Comparison of ENCODE assay signal across 8 cellular contexts in the genomic region with DNA sequence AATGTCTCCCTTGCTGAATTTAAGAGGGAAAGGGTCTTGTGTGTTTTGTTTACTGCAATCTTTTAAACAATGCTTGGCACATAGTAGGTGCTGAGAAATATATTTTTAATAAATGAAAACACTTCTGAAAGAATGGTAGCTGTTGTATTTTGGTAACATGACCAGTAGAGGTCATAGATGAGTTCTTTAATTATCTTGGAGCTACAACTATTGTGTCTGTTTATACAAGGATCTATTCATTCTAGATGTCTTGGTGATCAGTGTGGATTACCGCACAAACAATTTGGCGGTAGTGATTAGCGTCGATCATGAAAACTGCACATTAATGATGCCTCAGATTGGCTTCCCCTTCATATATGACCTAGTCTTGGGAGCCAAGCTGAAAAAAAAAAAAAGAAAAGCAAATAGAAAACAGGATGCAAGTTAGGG. TPM values are rescaled to one million over a fixed set of nuclear protein-coding genes. Genes with fewer than 3 reads are reported as not detected.
A peak's percentile ranks its signal among the peaks of the same experiment; 100 is the strongest.
DNase-seq lines count a peak whose midpoint lies in the region; ATAC-seq, FAIRE-seq and TF ChIP-seq lines count a peak whose summit lies in the region.

No MANE protein-coding gene starts in this region.

- H3K9me3 ChIP-seq in transverse colon (no peaks in the 10 kb centered on the region), stomach (no peaks in the 10 kb centered on the region)

- intact Hi-C loops in natural killer cell (cut with micrococcal nuclease), result no loop called here
- intact Hi-C loops in transverse colon (cut with DNase I; ENCODE audit: low total_unique reads), result loop anchor here (2.0 kb wide), 1 partner anchor 74 kb away; no protein-coding TSS in a partner anchor
- intact Hi-C loops in stomach (cut with DNase I; ENCODE audit: low total_unique reads), result no loop called here

- in situ Hi-C loops in transverse colon (cut with MboI; ENCODE audit: low pct_ligation_motif_present in 1 of 4, low pct_unique_long_range_greater_than_20kb in 1 of 4, low sequenced_read_pairs in 3 of 4), result loop anchor here (10.0 to 25.0 kb wide), 4 partner anchors 74 to 892 kb away; partner anchors contain the start of gene GALNT7 (in 1 of the 4)

- 7 to 38% methylated on average over 4 of the region's 4 CpGs for WGBS in transverse colon (ENCODE audit: low coverage in 1 of 2), 2 donors
- 27 to 50% (median 41%) methylated on average over 4 of the region's 4 CpGs for WGBS in stomach, 5 donors

- H3K9ac ChIP-seq in KMS-11, result no peak overlapping the region

- H4K20me1 ChIP-seq in KMS-11 (ENCODE audit: insufficient read depth), result no peaks in the 10 kb centered on the region

- TF ChIP-seq POLR2A in transverse colon (IDR thresholded peaks at IDR 0.05) (no peak), stomach (IDR thresholded peaks at IDR 0.05) (no peak)

- no peak overlapping the region for H3K27ac ChIP-seq in KMS-11
- no peak overlapping the region for H3K27ac ChIP-seq in transverse colon
- no peak overlapping the region for H3K27ac ChIP-seq in stomach

- peak in 1 of 3 donors; percentile 33 for ATAC-seq in natural killer cell
- no peak for ATAC-seq in natural killer cell treated with Interleukin-12 subunit alpha and Interleukin-12 subunit beta and Interleukin-15 and Interleukin-18, amount 100 ng/mL, for 72 hours

- H3K4me3 ChIP-seq in KMS-11 (IDR thresholded peaks at IDR 0.05; ENCODE audit: insufficient read depth, low read depth, low read length) (no peak overlapping the region), transverse colon (no peak overlapping the region), stomach (no peak overlapping the region)

- TF ChIP-seq EP300 in transverse colon (IDR thresholded peaks at IDR 0.05; ENCODE audit: low read depth) (no peak), stomach (IDR thresholded peaks at IDR 0.05) (no peak)

- H3K9me3 Mint-ChIP-seq in natural killer cell, result no peaks in the 10 kb centered on the region
- H3K9me3 Mint-ChIP-seq in natural killer cell treated with Interleukin-12 subunit alpha and Interleukin-12 subunit beta and Interleukin-15 and Interleukin-18, amount 100 ng/mL, for 72 hours, result no peaks in the 10 kb centered on the region
- peaks cover 1% of the 10 kb centered on the region for H3K9me3 Mint-ChIP-seq in glutamatergic neuron (ENCODE audit: unreplicated experiment)
- H3K9me3 Mint-ChIP-seq in activated naive CD8-positive, alpha-beta T cell treated with anti-CD3 and anti-CD28 coated beads for 36 hours, result no peaks in the 10 kb centered on the region

- H2AFZ ChIP-seq in KMS-11 (ENCODE audit: low read depth), result no peak overlapping the region

- peak; percentile 79 for FAIRE-seq in TTC549 (lab: Jason Lieb, UNC)

- H3K36me3 Mint-ChIP-seq in natural killer cell (no peaks in the 10 kb centered on the region), glutamatergic neuron (ENCODE audit: unreplicated experiment) (no peaks in the 10 kb centered on the region)
- H3K36me3 Mint-ChIP-seq in natural killer cell treated with Interleukin-12 subunit alpha and Interleukin-12 subunit beta and Interleukin-15 and Interleukin-18, amount 100 ng/mL, for 72 hours, result no peaks in the 10 kb centered on the region
- no peaks in the 10 kb centered on the region for H3K36me3 Mint-ChIP-seq in activated naive CD8-positive, alpha-beta T cell treated with anti-CD3 and anti-CD28 coated beads for 36 hours

- H3K27me3 ChIP-seq in KMS-11 (ENCODE audit: insufficient read depth, low read depth), result no peaks in the 10 kb centered on the region
- no peaks in the 10 kb centered on the region for H3K27me3 ChIP-seq in transverse colon
- no peaks in the 10 kb centered on the region for H3K27me3 ChIP-seq in stomach

- no peaks in the 10 kb centered on the region for H3K36me3 ChIP-seq in KMS-11 (ENCODE audit: insufficient read depth)
- H3K36me3 ChIP-seq in transverse colon, result no peaks in the 10 kb centered on the region
- H3K36me3 ChIP-seq in stomach, result peaks cover 0 to 5% (median 0%) of the 10 kb centered on the region in 4 donors

- peaks cover 0 to 4% of the 10 kb centered on the region in 2 donors for H3K4me1 Mint-ChIP-seq in natural killer cell
- H3K4me1 Mint-ChIP-seq in natural killer cell treated with Interleukin-12 subunit alpha and Interleukin-12 subunit beta and Interleukin-15 and Interleukin-18, amount 100 ng/mL, for 72 hours (ENCODE audit: low read depth in 2 of 2), result no peaks in the 10 kb centered on the region
- H3K4me1 Mint-ChIP-seq in glutamatergic neuron (ENCODE audit: low read depth, unreplicated experiment), result no peaks in the 10 kb centered on the region
- peaks cover 3% of the 10 kb centered on the region for H3K4me1 Mint-ChIP-seq in activated naive CD8-positive, alpha-beta T cell treated with anti-CD3 and anti-CD28 coated beads for 36 hours

- H3K27me3 Mint-ChIP-seq in natural killer cell (ENCODE audit: low read depth in 2 of 2) (no peaks in the 10 kb centered on the region), glutamatergic neuron (ENCODE audit: unreplicated experiment) (no peaks in the 10 kb centered on the region)
- no peaks in the 10 kb centered on the region for H3K27me3 Mint-ChIP-seq in natural killer cell treated with Interleukin-12 subunit alpha and Interleukin-12 subunit beta and Interleukin-15 and Interleukin-18, amount 100 ng/mL, for 72 hours
- H3K27me3 Mint-ChIP-seq in activated naive CD8-positive, alpha-beta T cell treated with anti-CD3 and anti-CD28 coated beads for 36 hours, result no peaks in the 10 kb centered on the region

- DNase-seq in natural killer cell (no peak), glutamatergic neuron (no peak), transverse colon (no peak), stomach (no peak)
- no peak for DNase-seq in natural killer cell treated with Interleukin-12 subunit alpha and Interleukin-12 subunit beta and Interleukin-15 and Interleukin-18, amount 100 ng/mL, for 72 hours (ENCODE audit: low spot score)
- DNase-seq in activated naive CD8-positive, alpha-beta T cell treated with anti-CD3 and anti-CD28 coated beads for 36 hours, result no peak

- no peaks in the 10 kb centered on the region for H3K79me2 ChIP-seq in KMS-11 (ENCODE audit: insufficient read depth, low read depth)

- H3K4me1 ChIP-seq in KMS-11 (ENCODE audit: low read depth, poor library complexity, severe bottlenecking) (no peaks in the 10 kb centered on the region), transverse colon (peaks cover 0 to 5% (median under 1%) of the 10 kb centered on the region in 4 donors), stomach (peaks cover 0 to 37% (median 7%) of the 10 kb centered on the region in 4 donors)

- H3K4me3 Mint-ChIP-seq in natural killer cell (no peak overlapping the region), glutamatergic neuron (ENCODE audit: unreplicated experiment) (no peak overlapping the region)
- H3K4me3 Mint-ChIP-seq in natural killer cell treated with Interleukin-12 subunit alpha and Interleukin-12 subunit beta and Interleukin-15 and Interleukin-18, amount 100 ng/mL, for 72 hours, result no peak overlapping the region
- H3K4me3 Mint-ChIP-seq in activated naive CD8-positive, alpha-beta T cell treated with anti-CD3 and anti-CD28 coated beads for 36 hours, result no peak overlapping the region

- no peak overlapping the region for H3K27ac Mint-ChIP-seq in natural killer cell
- no peak overlapping the region for H3K27ac Mint-ChIP-seq in natural killer cell treated with Interleukin-12 subunit alpha and Interleukin-12 subunit beta and Interleukin-15 and Interleukin-18, amount 100 ng/mL, for 72 hours
- no peak overlapping the region for H3K27ac Mint-ChIP-seq in glutamatergic neuron (ENCODE audit: unreplicated experiment)
- H3K27ac Mint-ChIP-seq in activated naive CD8-positive, alpha-beta T cell treated with anti-CD3 and anti-CD28 coated beads for 36 hours, result no peak overlapping the region

- TF ChIP-seq CTCF in natural killer cell (IDR thresholded peaks at IDR 0.05) (peak; percentile 12), KMS-11 (conservative IDR thresholded peaks at IDR 0.05; ENCODE audit: low read depth, low read length) (peak; percentile 76), glutamatergic neuron (IDR thresholded peaks at IDR 0.05; ENCODE audit: partially characterized antibody, unreplicated experiment) (peak; percentile 43), transverse colon (IDR thresholded peaks at IDR 0.05) (peak; percentile 37 to 65 (median 43)), stomach (IDR thresholded peaks at IDR 0.05) (peak in 1 of 7 experiments; percentile 45)

- H3K4me2 ChIP-seq in KMS-11, result no peak overlapping the region

RNA-seq across cellular contexts. Expression of gene SCRG1, which starts 21.4 kb away (rescaled TPM):
- total RNA-seq in natural killer cell (not detected), glutamatergic neuron (ENCODE audit: unreplicated experiment) (not detected), transverse colon (1 to 10 TPM in 2 of 4 donors, under 1 TPM in 2; 0.32 to 1.4 (median 1.0) TPM), stomach (1 to 10 TPM in 2 of 5 donors, under 1 TPM in 3; 0.29 to 3.1 (median 0.92) TPM)
- total RNA-seq in natural killer cell treated with Interleukin-12 subunit alpha and Interleukin-12 subunit beta and Interleukin-15 and Interleukin-18, amount 100 ng/mL, for 72 hours, result not detected
- polyA plus RNA-seq in stomach, result 1 to 10 TPM in 1 of 3 donors, under 1 TPM in 1, not detected in 1; 0.19 to 2.2 TPM
- total RNA-seq in activated naive CD8-positive, alpha-beta T cell treated with anti-CD3 and anti-CD28 coated beads for 36 hours, result not detected

RNA-seq across cellular contexts. Expression of gene SAP30, which starts 49.6 kb away (rescaled TPM):
- total RNA-seq in natural killer cell (1 to 10 TPM; 2.6 to 9.1 (median 3.1) TPM), glutamatergic neuron (ENCODE audit: unreplicated experiment) (24.1 TPM), transverse colon (10 to 100 TPM in 3 of 4 donors, 1 to 10 TPM in 1; 3.8 to 15.3 (median 14.7) TPM), stomach (10 to 100 TPM in 2 of 5 donors, 1 to 10 TPM in 3; 3.1 to 24.0 (median 6.4) TPM)
- total RNA-seq in natural killer cell treated with Interleukin-12 subunit alpha and Interleukin-12 subunit beta and Interleukin-15 and Interleukin-18, amount 100 ng/mL, for 72 hours, result 10 to 100 TPM; 14.4 to 22.7 TPM
- polyA plus RNA-seq in stomach, result 10 to 100 TPM in 2 of 3 donors, 1 to 10 TPM in 1; 8.7 to 11.0 (median 10.0) TPM
- total RNA-seq in activated naive CD8-positive, alpha-beta T cell treated with anti-CD3 and anti-CD28 coated beads for 36 hours, result 10 to 100 TPM; 24.6 to 25.0 TPM
